Comparison of ENCODE assay signal across 1 cellular context in genomic region chr2:240803191-240803590, GRCh38.
TF ChIP-seq lines count a peak whose summit lies in the region.

No MANE protein-coding gene starts in this region.

TF ChIP-seq in WTC11, 78 proteins besides CTCF, POLR2A, EP300 and RAD21 (continued from another document):
- TF ChIP-seq PRDM15 (CRISPR knock-in tag; IDR thresholded peaks at IDR 0.05): no peak
- no peak for TF ChIP-seq NFATC4 (CRISPR knock-in tag; IDR thresholded peaks at IDR 0.05)
- no peak for TF ChIP-seq NR2C2 (CRISPR knock-in tag; IDR thresholded peaks at IDR 0.05)
- TF ChIP-seq ZNF138 (CRISPR knock-in tag; conservative IDR thresholded peaks at IDR 0.05): no peak
- no peak for TF ChIP-seq GRHL2 (CRISPR knock-in tag; IDR thresholded peaks at IDR 0.05; ENCODE audit: insufficient replicate concordance, severe bottlenecking)
- TF ChIP-seq FOXJ3 (CRISPR knock-in tag; IDR thresholded peaks at IDR 0.05; ENCODE audit: borderline replicate concordance): no peak
- no peak for TF ChIP-seq ZMAT4 (CRISPR knock-in tag; IDR thresholded peaks at IDR 0.05)
- no peak for TF ChIP-seq TCF7 (CRISPR knock-in tag; IDR thresholded peaks at IDR 0.05; ENCODE audit: low read depth)
TF ChIP-seq in WTC11: peak in this region for 0.
